In genomic region chr1:153341431-153341934, GRCh38 we compare ENCODE assay signal across 1 cellular context.
TF ChIP-seq lines count a peak whose summit lies in the region.

No MANE protein-coding gene starts in this region.

TF ChIP-seq in HEK293T, 16 proteins besides CTCF, POLR2A, EP300 and RAD21:
- TF ChIP-seq ELF4 (IDR thresholded peaks at IDR 0.05) = no peak
- TF ChIP-seq TARDBP (IDR thresholded peaks at IDR 0.05) = no peak
- TF ChIP-seq L3MBTL2 (conservative IDR thresholded peaks at IDR 0.05) = no peak
- no peak for TF ChIP-seq BHLHE40 (IDR thresholded peaks at IDR 0.05; ENCODE audit: borderline replicate concordance)
- TF ChIP-seq ARNT (IDR thresholded peaks at IDR 0.05) = no peak
- no peak for TF ChIP-seq HDGF (IDR thresholded peaks at IDR 0.05; ENCODE audit: borderline replicate concordance)
- TF ChIP-seq SP1 (IDR thresholded peaks at IDR 0.05) = no peak
